ENCODE assay signal across 1 cellular context in the genomic region with DNA sequence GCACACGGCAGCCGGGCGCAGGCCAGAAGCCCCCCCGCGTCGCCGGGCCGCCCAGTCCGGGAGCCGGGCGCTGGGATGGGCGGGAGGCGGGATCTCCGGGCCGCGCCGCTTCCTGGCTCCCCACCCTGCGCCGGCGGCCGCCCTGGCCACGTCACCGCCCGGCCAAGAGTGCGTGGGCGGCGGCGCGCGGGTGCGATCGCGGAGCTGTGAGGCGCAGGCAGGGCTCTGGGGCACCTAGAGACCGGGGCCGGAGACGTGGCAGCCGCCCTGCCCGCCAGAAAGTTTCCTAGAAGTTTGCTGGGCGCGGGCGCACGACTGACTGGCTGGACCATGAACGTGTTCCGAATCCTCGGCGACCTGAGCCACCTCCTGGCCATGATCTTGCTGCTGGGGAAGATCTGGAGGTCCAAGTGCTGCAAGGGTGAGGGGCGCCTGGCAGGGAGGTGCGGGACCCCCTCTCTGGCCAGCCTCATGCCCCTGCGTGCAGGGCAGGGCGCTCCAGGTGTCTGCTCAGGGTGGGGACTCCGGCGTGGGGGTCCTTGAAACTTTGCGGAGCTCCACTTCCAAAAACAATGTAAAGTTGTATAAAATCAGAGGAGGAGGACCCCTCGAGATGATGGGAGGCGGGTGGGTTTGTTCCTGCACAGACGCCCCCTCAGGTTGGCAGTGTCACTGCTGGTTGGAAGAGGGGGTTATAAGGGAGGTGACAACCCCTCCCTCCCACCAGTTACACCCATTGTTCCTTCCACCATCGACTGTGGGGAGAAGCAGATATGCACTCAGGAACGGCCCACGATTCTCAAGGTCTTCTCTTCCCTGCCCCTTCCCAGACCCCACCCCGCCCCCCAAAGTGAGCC.
TF ChIP-seq lines count a peak whose summit lies in the region.

A gene (plus strand): TSS at position 193 of the 857 bp plus-strand sequence. CDS start 138 bp downstream, at position 331.

TF ChIP-seq in K562, 482 proteins besides CTCF, POLR2A, EP300 and RAD21 (continued from another document and continues in another):
- TF ChIP-seq ELF1 (tag; IDR thresholded peaks at IDR 0.05) (peak; percentile 27; the same call in 1 of the 2 replicates), SMAD3 (CRISPR knock-in tag; conservative IDR thresholded peaks at IDR 0.05) (no peak), POLR2AphosphoS5 (IDR thresholded peaks at IDR 0.05; ENCODE audit: control insufficient read depth, insufficient read depth, low read depth, low read length) (peak; percentile 50; the same call in 1 of the 2 replicates), POLR2G (IDR thresholded peaks at IDR 0.05; ENCODE audit: low read depth, low read length) (peak; percentile 88), MEIS2 (IDR thresholded peaks at IDR 0.05; ENCODE audit: partially characterized antibody) (peak; percentile 5), POLR2B (IDR thresholded peaks at IDR 0.05; ENCODE audit: low read depth, partially characterized antibody) (peak; percentile 34), NFIX (CRISPR knock-in tag; IDR thresholded peaks at IDR 0.05; ENCODE audit: low read depth) (no peak), ZNF263 (CRISPR knock-in tag; IDR thresholded peaks at IDR 0.05; ENCODE audit: borderline replicate concordance) (peak; percentile 42; the same call in 1 of the 2 replicates), SMAD4 (CRISPR knock-in tag; conservative IDR thresholded peaks at IDR 0.05) (peak; percentile 62; the same call in 1 of the 2 replicates), ZBTB1 (CRISPR knock-in tag; IDR thresholded peaks at IDR 0.05; ENCODE audit: borderline replicate concordance, low read depth) (no peak), SUPT5H (IDR thresholded peaks at IDR 0.05) (peak; percentile 57; the same call in 1 of the 2 replicates), ATF1 (CRISPR knock-in tag; IDR thresholded peaks at IDR 0.05) (no peak), ATF1 (tag; IDR thresholded peaks at IDR 0.05) (peak; percentile 83), SAP30 (IDR thresholded peaks at IDR 0.05; ENCODE audit: borderline replicate concordance, insufficient read depth, low read depth, low read length, poor library complexity, severe bottlenecking) (no peak), ZBTB7A (IDR thresholded peaks at IDR 0.05; ENCODE audit: borderline replicate concordance, control insufficient read depth, low read depth, low read length) (peak; percentile 67; the same call in 1 of the 2 replicates), KDM5B (IDR thresholded peaks at IDR 0.05; ENCODE audit: insufficient replicate concordance, low read depth, low read length) (peak; percentile 11), RBM39 (optimal IDR thresholded peaks at IDR 0.05; ENCODE audit: low read depth, low read length) (no peak), GABPA (tag; conservative IDR thresholded peaks at IDR 0.05; ENCODE audit: low read depth) (peak; percentile 61), CTBP1 (IDR thresholded peaks at IDR 0.05; ENCODE audit: borderline replicate concordance) (peak; percentile 16; the same call in 1 of the 2 replicates), GATAD2B (IDR thresholded peaks at IDR 0.05; ENCODE audit: borderline replicate concordance) (peak; percentile 72), SOX6 (IDR thresholded peaks at IDR 0.05) (peak; percentile 14; the same call in 1 of the 2 replicates), CHD1 (IDR thresholded peaks at IDR 0.05; ENCODE audit: low read length) (peak; percentile 20), FOSL1 (tag; conservative IDR thresholded peaks at IDR 0.05) (peak; percentile 49; the same call in 1 of the 2 replicates), TEAD1 (CRISPR knock-in tag; IDR thresholded peaks at IDR 0.05) (0 out of 4 replicates have a peak, but pooled peaks of 1 of the 2 experiments have one; percentile 16), RB1 (IDR thresholded peaks at IDR 0.05; ENCODE audit: low read depth) (peak; percentile 77; the same call in 1 of the 2 replicates), CCNT2 (IDR thresholded peaks at IDR 0.05; ENCODE audit: borderline replicate concordance, extremely low read depth, insufficient read length, low read depth, low read length) (peak; percentile 28), CEBPB (tag; IDR thresholded peaks at IDR 0.05) (no peak), BHLHE40 (IDR thresholded peaks at IDR 0.05; ENCODE audit: low read length) (0 out of 2 replicates have a peak, but pooled peaks have one; percentile 8), NRF1 (conservative IDR thresholded peaks at IDR 0.05 in 1 of 2, IDR thresholded peaks at IDR 0.05 in 1 of 2) (peak; percentile 83 to 86), SMARCE1 (IDR thresholded peaks at IDR 0.05) (no peak)
- TF ChIP-seq, protein P1, sequence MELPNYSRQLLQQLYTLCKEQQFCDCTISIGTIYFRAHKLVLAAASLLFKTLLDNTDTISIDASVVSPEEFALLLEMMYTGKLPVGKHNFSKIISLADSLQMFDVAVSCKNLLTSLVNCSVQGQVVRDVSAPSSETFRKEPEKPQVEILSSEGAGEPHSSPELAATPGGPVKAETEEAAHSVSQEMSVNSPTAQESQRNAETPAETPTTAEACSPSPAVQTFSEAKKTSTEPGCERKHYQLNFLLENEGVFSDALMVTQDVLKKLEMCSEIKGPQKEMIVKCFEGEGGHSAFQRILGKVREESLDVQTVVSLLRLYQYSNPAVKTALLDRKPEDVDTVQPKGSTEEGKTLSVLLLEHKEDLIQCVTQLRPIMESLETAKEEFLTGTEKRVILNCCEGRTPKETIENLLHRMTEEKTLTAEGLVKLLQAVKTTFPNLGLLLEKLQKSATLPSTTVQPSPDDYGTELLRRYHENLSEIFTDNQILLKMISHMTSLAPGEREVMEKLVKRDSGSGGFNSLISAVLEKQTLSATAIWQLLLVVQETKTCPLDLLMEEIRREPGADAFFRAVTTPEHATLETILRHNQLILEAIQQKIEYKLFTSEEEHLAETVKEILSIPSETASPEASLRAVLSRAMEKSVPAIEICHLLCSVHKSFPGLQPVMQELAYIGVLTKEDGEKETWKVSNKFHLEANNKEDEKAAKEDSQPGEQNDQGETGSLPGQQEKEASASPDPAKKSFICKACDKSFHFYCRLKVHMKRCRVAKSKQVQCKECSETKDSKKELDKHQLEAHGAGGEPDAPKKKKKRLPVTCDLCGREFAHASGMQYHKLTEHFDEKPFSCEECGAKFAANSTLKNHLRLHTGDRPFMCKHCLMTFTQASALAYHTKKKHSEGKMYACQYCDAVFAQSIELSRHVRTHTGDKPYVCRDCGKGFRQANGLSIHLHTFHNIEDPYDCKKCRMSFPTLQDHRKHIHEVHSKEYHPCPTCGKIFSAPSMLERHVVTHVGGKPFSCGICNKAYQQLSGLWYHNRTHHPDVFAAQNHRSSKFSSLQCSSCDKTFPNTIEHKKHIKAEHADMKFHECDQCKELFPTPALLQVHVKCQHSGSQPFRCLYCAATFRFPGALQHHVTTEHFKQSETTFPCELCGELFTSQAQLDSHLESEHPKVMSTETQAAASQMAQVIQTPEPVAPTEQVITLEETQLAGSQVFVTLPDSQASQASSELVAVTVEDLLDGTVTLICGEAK (IDR thresholded peaks at IDR 0.05), result peak; percentile 53
- TF ChIP-seq, protein P1 (CRISPR knock-in tag; IDR thresholded peaks at IDR 0.05), result no peak
- TF ChIP-seq, protein P2, sequence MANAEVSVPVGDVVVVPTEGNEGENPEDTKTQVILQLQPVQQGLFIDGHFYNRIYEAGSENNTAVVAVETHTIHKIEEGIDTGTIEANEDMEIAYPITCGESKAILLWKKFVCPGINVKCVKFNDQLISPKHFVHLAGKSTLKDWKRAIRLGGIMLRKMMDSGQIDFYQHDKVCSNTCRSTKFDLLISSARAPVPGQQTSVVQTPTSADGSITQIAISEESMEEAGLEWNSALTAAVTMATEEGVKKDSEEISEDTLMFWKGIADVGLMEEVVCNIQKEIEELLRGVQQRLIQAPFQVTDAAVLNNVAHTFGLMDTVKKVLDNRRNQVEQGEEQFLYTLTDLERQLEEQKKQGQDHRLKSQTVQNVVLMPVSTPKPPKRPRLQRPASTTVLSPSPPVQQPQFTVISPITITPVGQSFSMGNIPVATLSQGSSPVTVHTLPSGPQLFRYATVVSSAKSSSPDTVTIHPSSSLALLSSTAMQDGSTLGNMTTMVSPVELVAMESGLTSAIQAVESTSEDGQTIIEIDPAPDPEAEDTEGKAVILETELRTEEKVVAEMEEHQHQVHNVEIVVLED (CRISPR knock-in tag; IDR thresholded peaks at IDR 0.05), result peak; percentile 54
- TF ChIP-seq, protein P3, sequence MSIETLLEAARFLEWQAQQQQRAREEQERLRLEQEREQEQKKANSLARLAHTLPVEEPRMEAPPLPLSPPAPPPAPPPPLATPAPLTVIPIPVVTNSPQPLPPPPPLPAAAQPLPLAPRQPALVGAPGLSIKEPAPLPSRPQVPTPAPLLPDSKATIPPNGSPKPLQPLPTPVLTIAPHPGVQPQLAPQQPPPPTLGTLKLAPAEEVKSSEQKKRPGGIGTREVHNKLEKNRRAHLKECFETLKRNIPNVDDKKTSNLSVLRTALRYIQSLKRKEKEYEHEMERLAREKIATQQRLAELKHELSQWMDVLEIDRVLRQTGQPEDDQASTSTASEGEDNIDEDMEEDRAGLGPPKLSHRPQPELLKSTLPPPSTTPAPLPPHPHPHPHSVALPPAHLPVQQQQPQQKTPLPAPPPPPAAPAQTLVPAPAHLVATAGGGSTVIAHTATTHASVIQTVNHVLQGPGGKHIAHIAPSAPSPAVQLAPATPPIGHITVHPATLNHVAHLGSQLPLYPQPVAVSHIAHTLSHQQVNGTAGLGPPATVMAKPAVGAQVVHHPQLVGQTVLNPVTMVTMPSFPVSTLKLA (conservative IDR thresholded peaks at IDR 0.05), result 0 out of 4 replicates have a peak, but pooled peaks of 1 of the 2 experiments have one; percentile 5
- TF ChIP-seq, protein P4, sequence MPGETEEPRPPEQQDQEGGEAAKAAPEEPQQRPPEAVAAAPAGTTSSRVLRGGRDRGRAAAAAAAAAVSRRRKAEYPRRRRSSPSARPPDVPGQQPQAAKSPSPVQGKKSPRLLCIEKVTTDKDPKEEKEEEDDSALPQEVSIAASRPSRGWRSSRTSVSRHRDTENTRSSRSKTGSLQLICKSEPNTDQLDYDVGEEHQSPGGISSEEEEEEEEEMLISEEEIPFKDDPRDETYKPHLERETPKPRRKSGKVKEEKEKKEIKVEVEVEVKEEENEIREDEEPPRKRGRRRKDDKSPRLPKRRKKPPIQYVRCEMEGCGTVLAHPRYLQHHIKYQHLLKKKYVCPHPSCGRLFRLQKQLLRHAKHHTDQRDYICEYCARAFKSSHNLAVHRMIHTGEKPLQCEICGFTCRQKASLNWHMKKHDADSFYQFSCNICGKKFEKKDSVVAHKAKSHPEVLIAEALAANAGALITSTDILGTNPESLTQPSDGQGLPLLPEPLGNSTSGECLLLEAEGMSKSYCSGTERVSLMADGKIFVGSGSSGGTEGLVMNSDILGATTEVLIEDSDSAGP (CRISPR knock-in tag; IDR thresholded peaks at IDR 0.05), result no peak
- TF ChIP-seq, protein P5, sequence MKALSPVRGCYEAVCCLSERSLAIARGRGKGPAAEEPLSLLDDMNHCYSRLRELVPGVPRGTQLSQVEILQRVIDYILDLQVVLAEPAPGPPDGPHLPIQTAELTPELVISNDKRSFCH (CRISPR knock-in tag; IDR thresholded peaks at IDR 0.05), result no peak
- TF ChIP-seq, protein P5 (tag; IDR thresholded peaks at IDR 0.05), result no peak
- TF ChIP-seq, protein P6, sequence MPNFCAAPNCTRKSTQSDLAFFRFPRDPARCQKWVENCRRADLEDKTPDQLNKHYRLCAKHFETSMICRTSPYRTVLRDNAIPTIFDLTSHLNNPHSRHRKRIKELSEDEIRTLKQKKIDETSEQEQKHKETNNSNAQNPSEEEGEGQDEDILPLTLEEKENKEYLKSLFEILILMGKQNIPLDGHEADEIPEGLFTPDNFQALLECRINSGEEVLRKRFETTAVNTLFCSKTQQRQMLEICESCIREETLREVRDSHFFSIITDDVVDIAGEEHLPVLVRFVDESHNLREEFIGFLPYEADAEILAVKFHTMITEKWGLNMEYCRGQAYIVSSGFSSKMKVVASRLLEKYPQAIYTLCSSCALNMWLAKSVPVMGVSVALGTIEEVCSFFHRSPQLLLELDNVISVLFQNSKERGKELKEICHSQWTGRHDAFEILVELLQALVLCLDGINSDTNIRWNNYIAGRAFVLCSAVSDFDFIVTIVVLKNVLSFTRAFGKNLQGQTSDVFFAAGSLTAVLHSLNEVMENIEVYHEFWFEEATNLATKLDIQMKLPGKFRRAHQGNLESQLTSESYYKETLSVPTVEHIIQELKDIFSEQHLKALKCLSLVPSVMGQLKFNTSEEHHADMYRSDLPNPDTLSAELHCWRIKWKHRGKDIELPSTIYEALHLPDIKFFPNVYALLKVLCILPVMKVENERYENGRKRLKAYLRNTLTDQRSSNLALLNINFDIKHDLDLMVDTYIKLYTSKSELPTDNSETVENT (CRISPR knock-in tag; IDR thresholded peaks at IDR 0.05), result no peak
- TF ChIP-seq, protein P7, sequence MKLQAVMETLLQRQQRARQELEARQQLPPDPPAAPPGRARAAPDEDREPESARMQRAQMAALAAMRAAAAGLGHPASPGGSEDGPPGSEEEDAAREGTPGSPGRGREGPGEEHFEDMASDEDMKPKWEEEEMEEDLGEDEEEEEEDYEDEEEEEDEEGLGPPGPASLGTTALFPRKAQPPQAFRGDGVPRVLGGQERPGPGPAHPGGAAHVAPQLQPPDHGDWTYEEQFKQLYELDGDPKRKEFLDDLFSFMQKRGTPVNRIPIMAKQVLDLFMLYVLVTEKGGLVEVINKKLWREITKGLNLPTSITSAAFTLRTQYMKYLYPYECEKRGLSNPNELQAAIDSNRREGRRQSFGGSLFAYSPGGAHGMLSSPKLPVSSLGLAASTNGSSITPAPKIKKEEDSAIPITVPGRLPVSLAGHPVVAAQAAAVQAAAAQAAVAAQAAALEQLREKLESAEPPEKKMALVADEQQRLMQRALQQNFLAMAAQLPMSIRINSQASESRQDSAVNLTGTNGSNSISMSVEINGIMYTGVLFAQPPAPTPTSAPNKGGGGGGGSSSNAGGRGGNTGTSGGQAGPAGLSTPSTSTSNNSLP (IDR thresholded peaks at IDR 0.05; ENCODE audit: borderline replicate concordance, low read depth, low read length), result no peak
